ENCODE assay signal across 8 cellular contexts in the genomic region with DNA sequence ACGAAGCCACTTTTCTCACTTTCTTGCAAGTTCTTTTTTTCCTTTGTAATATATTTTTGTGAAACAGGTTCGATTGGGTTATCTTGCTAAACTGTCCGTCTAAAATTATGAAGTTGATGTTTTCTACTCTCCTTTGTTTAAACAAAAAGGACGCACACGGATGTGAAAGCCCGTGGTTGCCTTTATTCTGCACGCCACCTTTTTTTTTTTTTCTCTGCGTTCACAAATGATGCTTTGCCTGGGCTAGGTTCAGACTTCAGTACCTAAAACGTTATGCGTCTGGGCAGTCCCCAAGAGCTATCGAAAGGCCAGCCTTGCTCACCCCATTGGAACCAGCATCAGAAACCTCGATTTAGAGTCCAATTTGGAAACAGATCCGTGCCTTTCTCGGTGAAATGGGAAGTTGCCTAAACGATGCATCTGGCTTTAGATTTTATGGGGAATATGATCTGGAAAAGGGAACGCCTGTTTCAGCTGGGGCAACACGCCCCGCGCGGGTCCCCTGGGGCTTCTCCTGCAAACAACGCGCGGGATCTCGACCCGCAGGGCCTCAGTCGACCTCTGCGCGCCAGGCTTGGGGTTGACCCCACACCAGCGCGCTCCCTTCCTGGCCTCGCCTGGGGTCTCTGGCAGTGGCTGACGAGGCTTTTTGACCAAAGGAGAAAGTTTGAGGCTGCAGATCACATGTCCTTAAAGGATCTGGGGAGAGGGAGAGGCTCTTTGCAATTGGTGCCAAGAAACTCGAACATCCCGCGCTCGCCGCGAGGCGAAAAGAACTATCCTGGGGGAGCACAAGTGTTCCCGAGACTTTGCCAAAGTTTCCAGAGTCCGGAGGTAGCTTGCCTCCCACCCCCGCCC.
DNase-seq lines count a peak whose midpoint lies in the region; FAIRE-seq and TF ChIP-seq lines count a peak whose summit lies in the region.

No MANE protein-coding gene starts in this region.

- H3K9me3 ChIP-seq in kidney (ENCODE audit: control insufficient read depth in 1 of 2, low read length in 2 of 2) (no peaks in the 10 kb centered on the region), tibial artery (no peaks in the 10 kb centered on the region)

- H3K4me1 ChIP-seq in kidney (ENCODE audit: control insufficient read depth in 1 of 2, insufficient read depth in 1 of 2, low read depth in 1 of 2, low read length in 2 of 2) (peaks cover 4 to 15% of the 10 kb centered on the region in 2 donors), tibial artery (peaks cover 0 to 33% (median 19%) of the 10 kb centered on the region in 4 donors)

- H3K27me3 Mint-ChIP-seq in activated naive CD8-positive, alpha-beta T cell treated with anti-CD3 and anti-CD28 coated beads for 36 hours = peaks cover 79% of the 10 kb centered on the region

- peaks cover 2% of the 10 kb centered on the region for H3K9me3 Mint-ChIP-seq in activated naive CD8-positive, alpha-beta T cell treated with anti-CD3 and anti-CD28 coated beads for 36 hours

- intact Hi-C loops in kidney (cut with DNase I) = no loop called here
- intact Hi-C loops in tibial artery (cut with DNase I; ENCODE audit: low total_unique reads) = loop anchor here (10.0 kb wide), 2 partner anchors 334 to 1606 kb away; a partner anchor contains a TSS

- DNase-seq in activated T-cell treated with anti-CD3 and anti-CD28 coated beads, Interleukin-2, amount 50 U/mL, for 1 hour = peak; percentile 34
- DNase-seq in activated T-cell treated with anti-CD3 and anti-CD28 coated beads for 4 hours = no peak
- DNase-seq in activated naive CD8-positive, alpha-beta T cell treated with anti-CD3 and anti-CD28 coated beads for 36 hours = no peak
- peak; percentile 79 for DNase-seq in kidney
- DNase-seq in tibial artery = peak; percentile 47 to 75
- DNase-seq in NCI-H69 (lab: John Stamatoyannopoulos, UW) = no peak
- no peak for DNase-seq in ACHN
- DNase-seq in NCI-H2107 treated with DMSO at 0.1 percent for 48 hours (lab: John Stamatoyannopoulos, UW; ENCODE audit: unreplicated experiment) = no peak

- H3K4me1 Mint-ChIP-seq in activated naive CD8-positive, alpha-beta T cell treated with anti-CD3 and anti-CD28 coated beads for 36 hours = peaks cover 49% of the 10 kb centered on the region

- H3K4me3 ChIP-seq in kidney (ENCODE audit: low read length in 2 of 2) (peak overlapping the region in 1 of 2 donors; percentile 57), tibial artery (peak overlapping the region; percentile 56 to 71)

- FAIRE-seq in kidney (lab: Jason Lieb, UNC) = no peak

- H3K4me3 Mint-ChIP-seq in activated naive CD8-positive, alpha-beta T cell treated with anti-CD3 and anti-CD28 coated beads for 36 hours = peak overlapping the region; percentile 32

- no peaks in the 10 kb centered on the region for H3K36me3 ChIP-seq in kidney (ENCODE audit: control insufficient read depth in 1 of 2, insufficient read depth in 2 of 2, low read length in 2 of 2)
- H3K36me3 ChIP-seq in tibial artery = no peaks in the 10 kb centered on the region

- H3K27me3 ChIP-seq in tibial artery = peaks cover 2 to 15% of the 10 kb centered on the region in 2 donors

- H3K27ac Mint-ChIP-seq in activated naive CD8-positive, alpha-beta T cell treated with anti-CD3 and anti-CD28 coated beads for 36 hours = peak overlapping the region; percentile 56

- H3K36me3 Mint-ChIP-seq in activated naive CD8-positive, alpha-beta T cell treated with anti-CD3 and anti-CD28 coated beads for 36 hours = peaks cover 10% of the 10 kb centered on the region

- TF ChIP-seq CTCF in kidney (IDR thresholded peaks at IDR 0.05; ENCODE audit: borderline replicate concordance, extremely low read depth, insufficient read depth) (no peak), tibial artery (IDR thresholded peaks at IDR 0.05) (no peak)

- no peak overlapping the region for H3K9ac ChIP-seq in kidney (ENCODE audit: low read length in 2 of 2)

- in situ Hi-C loops in ACHN (cut with HindIII; ENCODE audit: low pct_ligation_motif_present, low pct_unique_long_range_greater_than_20kb, low sequenced_read_pairs) = no loop called here

- H3K27ac ChIP-seq in kidney (ENCODE audit: low read depth in 2 of 2, low read length in 2 of 2) (no peak overlapping the region), tibial artery (peak overlapping the region; percentile 77 to 80)

Comparison
In these comparisons a context has a peak if more than half of its experiments do, and no peak if none do; other contexts are left out.
1. DNase-seq: peak in activated T-cell treated with anti-CD3 and anti-CD28 coated beads, Interleukin-2, amount 50 U/mL, for 1 hour (single experiment), kidney (single experiment) and tibial artery (2 of 2); none in activated T-cell treated with anti-CD3 and anti-CD28 coated beads for 4 hours (single experiment), activated naive CD8-positive, alpha-beta T cell treated with anti-CD3 and anti-CD28 coated beads for 36 hours (single experiment), NCI-H69 (single experiment), ACHN (single experiment) and NCI-H2107 treated with DMSO at 0.1 percent for 48 hours (single experiment).
2. H3K27ac ChIP-seq: peak in tibial artery (2 of 2); none in kidney (0 of 2).